In the genomic region with DNA sequence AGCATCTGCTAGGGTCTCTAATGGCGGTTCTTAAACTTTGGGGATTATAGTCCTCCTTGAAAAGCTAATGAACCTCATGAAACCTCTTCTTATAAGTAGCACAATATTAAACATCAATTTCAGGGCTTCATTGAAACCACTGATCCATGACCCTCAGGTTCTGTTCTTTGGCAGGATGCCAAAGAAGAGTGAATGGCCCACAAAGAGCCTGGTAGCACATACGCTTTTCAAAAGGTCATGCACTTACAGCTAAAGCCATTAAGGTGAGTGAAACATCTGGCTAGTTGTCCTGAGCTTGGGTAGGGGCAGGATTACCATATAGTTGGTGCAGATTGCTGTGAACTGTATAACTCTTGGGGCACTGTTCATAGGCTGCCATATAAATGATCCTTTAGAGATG, we compare ENCODE assay signal across 22 cellular contexts. TPM values are rescaled to one million over a fixed set of nuclear protein-coding genes. Genes with fewer than 3 reads are reported as not detected.
DNase-seq lines count a peak whose midpoint lies in the region; ATAC-seq, FAIRE-seq and TF ChIP-seq lines count a peak whose summit lies in the region.
"Had no signal": no experiment of that assay in that cellular context is flagged by ENCODE, and none has a peak within 500 bp of the region (broad histone marks: within the 10 kb centered on the region; RNA-seq: fewer than 3 reads in every experiment).

No MANE protein-coding gene starts in this region.

- H4K20me1 ChIP-seq in K562 (replicated peaks; ENCODE audit: control insufficient read depth, insufficient read depth, low read length): 0 out of 2 replicates have a peak, but pooled peaks cover 4% of the 10 kb centered on the region

- DNase-seq in NCI-H345 (lab: John Stamatoyannopoulos, UW) (peak; percentile 23), NCI-H345 treated with DMSO at 0.1 percent for 48 hours (lab: John Stamatoyannopoulos, UW; ENCODE audit: unreplicated experiment) (no peak), NCI-H2227 (lab: John Stamatoyannopoulos, UW; ENCODE audit: unreplicated experiment) (peak; percentile 65), K562 (ENCODE audit: extremely low read depth in 1 of 4, low spot score in 3 of 4) (no peak), aorta (no peak), GM19239 (ENCODE audit: insufficient read length, low spot score) (no peak)
- DNase-seq: activated CD4-positive, alpha-beta T cell treated with anti-CD3 and anti-CD28 coated beads for 1 hour; brain microvascular endothelial cell; C1 segment of cervical spinal cord; GM23248; Karpas-422; NCI-H1930; stimulated activated CD4-positive, alpha-beta T cell treated with anti-CD3 and anti-CD28 coated beads, Interleukin-15, amount 100 ng/mL, for 24 hours; SW 1271; uterus had no signal

- H3K9me1 ChIP-seq in K562 (ENCODE audit: control insufficient read depth, insufficient read depth, low read length): no peaks in the 10 kb centered on the region

- TF ChIP-seq CTCF in K562 (IDR thresholded peaks at IDR 0.05 in 2 of 3, conservative IDR thresholded peaks at IDR 0.05 in 1 of 3; ENCODE audit: insufficient read depth in 2 of 3, low read depth in 1 of 3, low read length in 3 of 3): no peak

- intact Hi-C loops in K562 (cut with micrococcal nuclease) (no loop called here), aorta (cut with DNase I) (no loop called here)

- CTCF ChIA-PET in K562 (lab: Yijun Ruan, JAX; ENCODE audit: low intra/inter-chr PET ratio): interaction anchor here (1.1 kb wide), 1 partner anchor 250 kb away, joined by 3 read pairs; no protein-coding TSS in a partner anchor

- TF ChIP-seq RAD21 in Ishikawa (IDR thresholded peaks at IDR 0.05; ENCODE audit: low read depth): no peak
- TF ChIP-seq RAD21 in K562 (CRISPR knock-in tag; conservative IDR thresholded peaks at IDR 0.05 in 1 of 2, IDR thresholded peaks at IDR 0.05 in 1 of 2): no peak

- H3K27me3 ChIP-seq in K562 (ENCODE audit: control insufficient read depth in 2 of 2, insufficient read depth in 2 of 2, low read length in 2 of 2): no peaks in the 10 kb centered on the region
- H3K27me3 ChIP-seq in aorta (ENCODE audit: control insufficient read depth in 1 of 2, insufficient read depth in 2 of 2, low read length in 1 of 2): no peaks in the 10 kb centered on the region
- H3K27me3 ChIP-seq: brain microvascular endothelial cell, right atrium auricular region, suprapubic skin, uterus had no signal

- H3K4me2 ChIP-seq in K562 (ENCODE audit: insufficient read depth, low read length): no peak overlapping the region

- no peak overlapping the region for H3K9ac ChIP-seq in K562 (ENCODE audit: insufficient read depth in 1 of 2, low read depth in 2 of 2, low read length in 2 of 2)
- H3K9ac ChIP-seq: GM23248 had no signal

- in situ Hi-C loops in K562 (cut with MboI): no loop called here

- H2AFZ ChIP-seq in K562 (ENCODE audit: low read depth, low read length): no peak overlapping the region
- H2AFZ ChIP-seq: GM23248 had no signal

- TF ChIP-seq EP300 in Ishikawa (IDR thresholded peaks at IDR 0.05; ENCODE audit: borderline replicate concordance): no peak
- TF ChIP-seq EP300 in K562 (IDR thresholded peaks at IDR 0.05; ENCODE audit: low read length): no peak

- no peak overlapping the region for H3K4me3 ChIP-seq in K562
- H3K4me3 ChIP-seq in aorta (ENCODE audit: low read length in 2 of 2): no peak overlapping the region
- H3K4me3 ChIP-seq: GM23248, right atrium auricular region, suprapubic skin, uterus had no signal

- no peaks in the 10 kb centered on the region for H3K9me3 ChIP-seq in K562 (replicated peaks; ENCODE audit: control insufficient read depth, insufficient read depth, low read depth, low read length)
- H3K9me3 ChIP-seq in aorta (ENCODE audit: control insufficient read depth, low read length): no peaks in the 10 kb centered on the region
- H3K9me3 ChIP-seq: right atrium auricular region, suprapubic skin, uterus had no signal

- WGBS in K562 (ENCODE audit: insufficient coverage, low coverage, missing lambda C conversion rate): 68% methylated on average over 2 of the region's 2 CpGs
- 75 to 77% methylated on average over 2 of the region's 2 CpGs for WGBS in aorta, 2 donors

- H3K27ac ChIP-seq in K562 (ENCODE audit: extremely low read depth, low read depth, low read length) (no peak overlapping the region), aorta (ENCODE audit: low read depth in 1 of 2, low read length in 2 of 2) (no peak overlapping the region)
- H3K27ac ChIP-seq: brain microvascular endothelial cell, GM23248, right atrium auricular region, suprapubic skin, uterus had no signal

- no peaks in the 10 kb centered on the region for H3K79me2 ChIP-seq in K562 (ENCODE audit: control insufficient read depth, insufficient read depth, low read length)

- TF ChIP-seq POLR2A in K562 (conservative IDR thresholded peaks at IDR 0.05): no peak

- peak; percentile 34 for ATAC-seq in K562
- no peak for ATAC-seq in aorta (ENCODE audit: low FRiP score)
- ATAC-seq in GM18517 (IDR thresholded peaks at IDR 0.05; ENCODE audit: unreplicated experiment): no peak
- ATAC-seq: activated T-helper 17 cell treated with anti-CD3 and anti-CD28 coated beads, Interleukin-2, amount 50 U/mL, for 72 hours had no signal

- H3K36me3 ChIP-seq in K562 (ENCODE audit: control insufficient read depth, insufficient read depth, low read length) (peaks cover 24% of the 10 kb centered on the region), aorta (ENCODE audit: control insufficient read depth in 1 of 2, insufficient read depth in 2 of 2, low read length in 1 of 2) (no peaks in the 10 kb centered on the region)
- H3K36me3 ChIP-seq: brain microvascular endothelial cell, uterus had no signal

- POLR2A ChIA-PET in K562 (lab: Yijun Ruan, JAX): interaction anchor here (0.6 to 1.1 kb wide), 4 partner anchors 9 to 795 kb away, joined by 3 to 4 read pairs (median 3); no protein-coding TSS in a partner anchor

- peaks cover 0 to 8% of the 10 kb centered on the region in 2 experiments; a peak in 2 of 5 replicates for H3K4me1 ChIP-seq in K562 (replicated peaks in 1 of 2; ENCODE audit: control insufficient read depth in 2 of 2, insufficient read depth in 2 of 2, low read length in 2 of 2)
- H3K4me1 ChIP-seq in aorta (ENCODE audit: control insufficient read depth in 1 of 2, insufficient read depth in 2 of 2, low read length in 2 of 2): no peaks in the 10 kb centered on the region
- H3K4me1 ChIP-seq: right atrium auricular region, suprapubic skin, uterus had no signal

- no TSS peak for BruUV-seq in K562 (replicated peaks; lab: Mats Ljungman, UMichigan)

- FAIRE-seq in K562 (lab: Jason Lieb, UNC): no peak
- no peak for FAIRE-seq in GM19239 (lab: Jason Lieb, UNC)
- FAIRE-seq: A204.1, GM18507 had no signal

TF ChIP-seq in Ishikawa, 13 proteins besides CTCF, POLR2A, EP300 and RAD21:
- TF ChIP-seq CEBPB (IDR thresholded peaks at IDR 0.05) (no peak), NFIC (IDR thresholded peaks at IDR 0.05) (peak; percentile 89), CREB1 (IDR thresholded peaks at IDR 0.05; ENCODE audit: low read depth) (no peak)

TF ChIP-seq in K562, 482 proteins besides CTCF, POLR2A, EP300 and RAD21 (continues in another document):
- no peak for TF ChIP-seq ESRRB (CRISPR knock-in tag; IDR thresholded peaks at IDR 0.05; ENCODE audit: borderline replicate concordance)
- TF ChIP-seq ZKSCAN8 (CRISPR knock-in tag; IDR thresholded peaks at IDR 0.05): no peak
- TF ChIP-seq SMAD1 (IDR thresholded peaks at IDR 0.05; ENCODE audit: low read depth, low read length, partially characterized antibody): peak; percentile 55
- TF ChIP-seq, protein P1, sequence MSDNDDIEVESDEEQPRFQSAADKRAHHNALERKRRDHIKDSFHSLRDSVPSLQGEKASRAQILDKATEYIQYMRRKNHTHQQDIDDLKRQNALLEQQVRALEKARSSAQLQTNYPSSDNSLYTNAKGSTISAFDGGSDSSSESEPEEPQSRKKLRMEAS (CRISPR knock-in tag; IDR thresholded peaks at IDR 0.05): no peak
- TF ChIP-seq POLR2AphosphoS5 (IDR thresholded peaks at IDR 0.05; ENCODE audit: control insufficient read depth, insufficient read depth, low read depth, low read length): 0 out of 2 replicates have a peak, but pooled peaks have one; percentile 33
- TF ChIP-seq HDGF (IDR thresholded peaks at IDR 0.05): no peak
- TF ChIP-seq ZNF436 (CRISPR knock-in tag; IDR thresholded peaks at IDR 0.05): 0 out of 2 replicates have a peak, but pooled peaks have one; percentile 35
- TF ChIP-seq, protein P2, sequence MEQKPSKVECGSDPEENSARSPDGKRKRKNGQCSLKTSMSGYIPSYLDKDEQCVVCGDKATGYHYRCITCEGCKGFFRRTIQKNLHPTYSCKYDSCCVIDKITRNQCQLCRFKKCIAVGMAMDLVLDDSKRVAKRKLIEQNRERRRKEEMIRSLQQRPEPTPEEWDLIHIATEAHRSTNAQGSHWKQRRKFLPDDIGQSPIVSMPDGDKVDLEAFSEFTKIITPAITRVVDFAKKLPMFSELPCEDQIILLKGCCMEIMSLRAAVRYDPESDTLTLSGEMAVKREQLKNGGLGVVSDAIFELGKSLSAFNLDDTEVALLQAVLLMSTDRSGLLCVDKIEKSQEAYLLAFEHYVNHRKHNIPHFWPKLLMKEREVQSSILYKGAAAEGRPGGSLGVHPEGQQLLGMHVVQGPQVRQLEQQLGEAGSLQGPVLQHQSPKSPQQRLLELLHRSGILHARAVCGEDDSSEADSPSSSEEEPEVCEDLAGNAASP (IDR thresholded peaks at IDR 0.05): no peak
- no peak for TF ChIP-seq HOXB6 (CRISPR knock-in tag; IDR thresholded peaks at IDR 0.05; ENCODE audit: borderline replicate concordance)
- TF ChIP-seq NFIX (CRISPR knock-in tag; IDR thresholded peaks at IDR 0.05; ENCODE audit: low read depth): peak; percentile 96

RNA-seq across cellular contexts. Expression of a gene that starts 42.3 kb away (rescaled TPM):
- 237 and 644 TPM in 2 replicates for total RNA-seq in K562 (2011; cell fraction: chromatin; rRNA removed; ENCODE audit: low replicate concordance)
- total RNA-seq in K562 (2011; cell fraction: nucleolus; rRNA removed): 117 and 136 TPM in 2 replicates
- 249 and 386 TPM in 2 replicates for total RNA-seq in K562 (2011; cell fraction: nucleoplasm; rRNA removed)
- 21.2 and 24.6 TPM in 2 replicates for total RNA-seq in K562 (2014; rRNA removed)
- 40.6 and 53.0 TPM in 2 replicates for total RNA-seq in K562 (2014; rRNA removed; fragmentation: Illumina TruSeq; extraction: Trizol)
- total RNA-seq in K562 (2015; rRNA removed; fragmentation: Illumina TruSeq; extraction: Trizol): 32.2 and 33.4 TPM in 2 replicates
- 55.9 and 61.7 TPM in 2 replicates for total RNA-seq in K562 (2021)
- polyA plus RNA-seq in K562 (2011; rRNA removed): 41.2 and 46.7 TPM in 2 replicates
- 5.9 and 16.5 TPM in 2 replicates for polyA plus RNA-seq in K562 (2011; cell fraction: cytosol; rRNA removed)
- 63.1 and 81.2 TPM in 2 replicates for polyA plus RNA-seq in K562 (2011; cell fraction: nucleus; rRNA removed)
- polyA plus RNA-seq in K562 (2012): 5.2 and 7.5 TPM in 2 replicates
- polyA plus RNA-seq in K562 (2014; fragmentation: Illumina TruSeq; extraction: Trizol): 10.0 TPM in 2 replicates
- polyA plus RNA-seq in K562 (2014; fragmentation: Nextera tagmentation; extraction: Ambion mirVana): 10 to 100 TPM in 1 of 2 experiments, 1 to 10 TPM in 1; 3.3 to 11.1 TPM
- polyA plus RNA-seq in K562 (2014; rRNA removed): 17.9 and 22.6 TPM in 2 replicates
- polyA minus RNA-seq in K562 (2011; rRNA and poly(A)+ RNA removed): 171 and 249 TPM in 2 replicates
- 15.7 and 26.6 TPM in 2 replicates for polyA minus RNA-seq in K562 (2011; cell fraction: cytosol; rRNA and poly(A)+ RNA removed)
- polyA minus RNA-seq in K562 (2011; cell fraction: nucleus; rRNA and poly(A)+ RNA removed): 120 and 165 TPM in 2 replicates
- total RNA-seq in aorta: 100 to 1,000 TPM; 104 to 141 TPM
- 10 to 100 TPM in 1 of 2 donors, 1 to 10 TPM in 1; 4.8 to 11.0 TPM for polyA plus RNA-seq in aorta

Comparison
In these comparisons a context has a peak if more than half of its experiments do, and no peak if none do; other contexts are left out.
1. DNase-seq: peak in NCI-H345 (single experiment) and NCI-H2227 (single experiment); none in NCI-H345 treated with DMSO at 0.1 percent for 48 hours (single experiment), K562 (0 of 4), aorta (0 of 2) and GM19239 (single experiment).